Comparison of ENCODE assay signal across 9 cellular contexts in genomic region chr9:130053109-130053503, GRCh38. TPM values are rescaled to one million over a fixed set of nuclear protein-coding genes. Genes with fewer than 3 reads are reported as not detected.
DNase-seq lines count a peak whose midpoint lies in the region; ATAC-seq, FAIRE-seq and TF ChIP-seq lines count a peak whose summit lies in the region.
"Had no signal": no experiment of that assay in that cellular context is flagged by ENCODE, and none has a peak within 500 bp of the region (broad histone marks: within the 10 kb centered on the region; RNA-seq: fewer than 3 reads in every experiment).

No MANE protein-coding gene starts in this region.

- H3K27ac ChIP-seq in kidney (ENCODE audit: low read depth in 2 of 2, low read length in 2 of 2): peak overlapping the region; percentile 89 to 90
- peak overlapping the region; percentile 84 for H3K27ac ChIP-seq in substantia nigra (ENCODE audit: low read depth, low read length, poor library complexity, severe bottlenecking)

- H3K4me3 ChIP-seq in kidney (ENCODE audit: low read length in 2 of 2): peak overlapping the region; percentile 93 to 98

- H3K4me1 Mint-ChIP-seq in T-helper 1 cell treated with Interleukin-12 subunit alpha and Interleukin-12 subunit beta and Interleukin-4 antibody, amounts not matched to agents 30 μg/mL and 1 μg/mL, for 36 hours (ENCODE audit: low read depth): peaks cover 13% of the 10 kb centered on the region
- H3K4me1 Mint-ChIP-seq in activated naive CD8-positive, alpha-beta T cell treated with anti-CD3 and anti-CD28 coated beads, Interleukin-2, amount 50 U/mL, for 24 hours: peaks cover 38% of the 10 kb centered on the region

- peak overlapping the region; percentile 94 for H3K4me3 Mint-ChIP-seq in T-helper 1 cell treated with Interleukin-12 subunit alpha and Interleukin-12 subunit beta and Interleukin-4 antibody, amounts not matched to agents 30 μg/mL and 1 μg/mL, for 36 hours
- peak overlapping the region; percentile 94 for H3K4me3 Mint-ChIP-seq in activated naive CD8-positive, alpha-beta T cell treated with anti-CD3 and anti-CD28 coated beads, Interleukin-2, amount 50 U/mL, for 24 hours

- no peak for DNase-seq in T-helper 1 cell
- no peak for DNase-seq in activated naive CD8-positive, alpha-beta T cell treated with anti-CD3 and anti-CD28 coated beads, Interleukin-2, amount 50 U/mL, for 24 hours
- DNase-seq in kidney: no peak
- no peak for DNase-seq in substantia nigra (lab: John Stamatoyannopoulos, UW)
- DNase-seq in DMS153 (lab: John Stamatoyannopoulos, UW): no peak
- no peak for DNase-seq in NCI-H2227 (lab: John Stamatoyannopoulos, UW; ENCODE audit: unreplicated experiment)
- no peak for DNase-seq in DMS79 treated with DMSO at 0.1 percent for 48 hours (lab: John Stamatoyannopoulos, UW)

- ATAC-seq in activated naive CD8-positive, alpha-beta T cell treated with anti-CD3 and anti-CD28 coated beads, Interleukin-2, amount 50 U/mL, for 24 hours: no peak

- intact Hi-C loops in kidney (cut with DNase I): no loop called here

- H3K27ac Mint-ChIP-seq in T-helper 1 cell treated with Interleukin-12 subunit alpha and Interleukin-12 subunit beta and Interleukin-4 antibody, amounts not matched to agents 30 μg/mL and 1 μg/mL, for 36 hours: peak overlapping the region; percentile 75
- H3K27ac Mint-ChIP-seq in activated naive CD8-positive, alpha-beta T cell treated with anti-CD3 and anti-CD28 coated beads, Interleukin-2, amount 50 U/mL, for 24 hours: peak overlapping the region; percentile 90

- no peaks in the 10 kb centered on the region for H3K9me3 Mint-ChIP-seq in T-helper 1 cell treated with Interleukin-12 subunit alpha and Interleukin-12 subunit beta and Interleukin-4 antibody, amounts not matched to agents 30 μg/mL and 1 μg/mL, for 36 hours
- H3K9me3 Mint-ChIP-seq in activated naive CD8-positive, alpha-beta T cell treated with anti-CD3 and anti-CD28 coated beads, Interleukin-2, amount 50 U/mL, for 24 hours: no peaks in the 10 kb centered on the region

- TF ChIP-seq CTCF in kidney (IDR thresholded peaks at IDR 0.05; ENCODE audit: borderline replicate concordance, extremely low read depth, insufficient read depth): no peak

- H3K36me3 ChIP-seq in kidney (ENCODE audit: control insufficient read depth in 1 of 2, insufficient read depth in 2 of 2, low read length in 2 of 2): no peaks in the 10 kb centered on the region

- H3K27me3 Mint-ChIP-seq in T-helper 1 cell treated with Interleukin-12 subunit alpha and Interleukin-12 subunit beta and Interleukin-4 antibody, amounts not matched to agents 30 μg/mL and 1 μg/mL, for 36 hours (ENCODE audit: low read depth): no peaks in the 10 kb centered on the region
- H3K27me3 Mint-ChIP-seq in activated naive CD8-positive, alpha-beta T cell treated with anti-CD3 and anti-CD28 coated beads, Interleukin-2, amount 50 U/mL, for 24 hours: no peaks in the 10 kb centered on the region

- no peak for FAIRE-seq in kidney (lab: Jason Lieb, UNC)
- FAIRE-seq: colon had no signal

- H3K36me3 Mint-ChIP-seq in T-helper 1 cell treated with Interleukin-12 subunit alpha and Interleukin-12 subunit beta and Interleukin-4 antibody, amounts not matched to agents 30 μg/mL and 1 μg/mL, for 36 hours (ENCODE audit: low read depth): peaks cover 6% of the 10 kb centered on the region
- H3K36me3 Mint-ChIP-seq in activated naive CD8-positive, alpha-beta T cell treated with anti-CD3 and anti-CD28 coated beads, Interleukin-2, amount 50 U/mL, for 24 hours (ENCODE audit: low read depth): peaks cover 4% of the 10 kb centered on the region

- H3K9ac ChIP-seq in kidney (ENCODE audit: low read length in 2 of 2): peak overlapping the region; percentile 77 to 94

- H3K9me3 ChIP-seq in kidney (ENCODE audit: control insufficient read depth in 1 of 2, low read length in 2 of 2): no peaks in the 10 kb centered on the region

- H3K4me1 ChIP-seq in kidney (ENCODE audit: control insufficient read depth in 1 of 2, insufficient read depth in 1 of 2, low read depth in 1 of 2, low read length in 2 of 2): peaks cover 6 to 15% of the 10 kb centered on the region in 2 donors

RNA-seq across cellular contexts. Expression of gene GPR107, which starts 0.6 kb away (rescaled TPM):
- total RNA-seq in kidney: 45.6 TPM
- polyA plus RNA-seq in kidney (ENCODE audit: insufficient read depth, low read depth, low replicate concordance): 18.0 TPM

RNA-seq across cellular contexts. Expression of gene FNBP1, which starts 10.1 kb away (rescaled TPM):
- total RNA-seq in kidney: 51.7 TPM
- 9.7 TPM for polyA plus RNA-seq in kidney (ENCODE audit: insufficient read depth, low read depth, low replicate concordance)
